Comparison of ENCODE assay signal across 8 cellular contexts in the genomic region with DNA sequence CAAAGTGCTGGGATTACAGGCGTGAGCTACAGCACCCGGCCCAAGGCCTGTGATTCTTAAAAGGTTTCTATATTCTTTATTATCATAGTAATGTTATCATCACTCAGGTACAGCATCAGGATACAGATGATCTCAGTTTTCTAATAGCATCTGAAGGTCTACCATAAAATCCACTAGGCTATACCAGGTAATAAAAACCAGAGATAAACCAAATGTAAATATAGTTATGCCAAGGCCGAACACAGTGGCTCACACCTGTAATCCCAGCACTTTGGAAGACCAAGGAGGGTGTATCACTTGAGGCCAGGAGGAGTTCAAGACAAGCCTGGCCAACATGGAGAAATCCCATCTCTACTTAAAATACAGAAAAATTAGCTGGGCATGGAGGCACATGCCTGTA.
"Had no signal": no experiment of that assay in that cellular context is flagged by ENCODE, and none has a peak within 500 bp of the region (broad histone marks: within the 10 kb centered on the region; RNA-seq: fewer than 3 reads in every experiment).

No MANE protein-coding gene starts in this region.

- H3K4me3 ChIP-seq: GM12878 had no signal

- FAIRE-seq: G401.6, GM12878, GM12891, GM12892, GM18507, GM19239 had no signal

- ATAC-seq: GM12878 had no signal

- DNase-seq: GDM1, GF-D8 had no signal
